8 cellular contexts compared by ENCODE assay signal in the genomic region with DNA sequence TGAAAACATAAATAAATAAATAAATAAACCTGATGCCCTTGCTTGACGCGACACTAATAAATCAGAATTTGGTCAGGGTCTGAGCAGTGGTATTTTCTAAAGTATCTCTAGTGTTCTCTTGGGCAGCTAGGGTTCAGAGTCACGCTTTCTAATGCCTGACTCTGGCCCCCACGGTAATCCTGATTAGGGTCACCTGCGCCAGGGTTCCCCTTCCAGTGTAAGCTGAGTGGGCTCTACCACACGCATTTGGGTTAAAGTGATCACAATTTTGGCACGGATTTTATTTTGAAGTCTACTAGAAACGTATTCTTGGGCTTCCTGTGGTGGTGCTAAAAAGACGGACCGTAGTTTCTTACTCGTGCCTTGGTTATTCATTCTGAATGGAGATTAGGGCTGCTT. TPM values are rescaled to one million over a fixed set of nuclear protein-coding genes. Genes with fewer than 3 reads are reported as not detected.
DNase-seq lines count a peak whose midpoint lies in the region; ATAC-seq, FAIRE-seq and TF ChIP-seq lines count a peak whose summit lies in the region.

No MANE protein-coding gene starts in this region.

- BruUV-seq in A673 (replicated peaks; lab: Mats Ljungman, UMichigan) = no TSS peak

- peaks cover 22% of the 10 kb centered on the region for H3K36me3 ChIP-seq in A673 (ENCODE audit: insufficient read depth, low read length, poor library complexity, severe bottlenecking)
- H3K36me3 ChIP-seq in heart right ventricle = peaks cover 0 to 42% (median 14%) of the 10 kb centered on the region in 9 donors
- H3K36me3 ChIP-seq in skeletal muscle tissue (ENCODE audit: control insufficient read depth in 3 of 3, insufficient read depth in 3 of 3, low read length in 3 of 3) = peaks cover 8 to 16% (median 13%) of the 10 kb centered on the region in 3 donors

- POLR2A ChIA-PET in A673 (lab: Charles Lee; ENCODE audit: low non-redundant PET) = interaction anchor here (0.7 kb wide), 1 partner anchor 18 kb away, joined by 3 read pairs; no protein-coding TSS in a partner anchor

- TF ChIP-seq CTCF in A673 (conservative IDR thresholded peaks at IDR 0.05; ENCODE audit: low read depth, low read length) (no peak), heart right ventricle (IDR thresholded peaks at IDR 0.05) (no peak)

- peaks cover 10% of the 10 kb centered on the region for H3K4me1 ChIP-seq in A673 (ENCODE audit: insufficient read depth, low read length, poor library complexity, severe bottlenecking)
- peaks cover 0 to 30% (median 20%) of the 10 kb centered on the region in 9 donors for H3K4me1 ChIP-seq in heart right ventricle
- H3K4me1 ChIP-seq in skeletal muscle tissue (ENCODE audit: control insufficient read depth in 3 of 3, insufficient read depth in 3 of 3, low read length in 3 of 3) = peaks cover 12% of the 10 kb centered on the region in 3 donors

- WGBS in heart right ventricle, 2 donors = 3 to 4% methylated on average over 11 of the region's 11 CpGs

- H3K9me3 ChIP-seq in A673 (ENCODE audit: low read depth, low read length, poor library complexity, severe bottlenecking) = no peaks in the 10 kb centered on the region
- H3K9me3 ChIP-seq in heart right ventricle = no peaks in the 10 kb centered on the region
- H3K9me3 ChIP-seq in skeletal muscle tissue (ENCODE audit: control insufficient read depth in 3 of 3, low read length in 3 of 3) = no peaks in the 10 kb centered on the region

- ATAC-seq in GM21825 (IDR thresholded peaks at IDR 0.05; ENCODE audit: unreplicated experiment) = peak; percentile 18
- ATAC-seq in heart right ventricle = peak in 3 of 8 donors; percentile 5 to 8 (median 6)
- ATAC-seq in GM18505 (IDR thresholded peaks at IDR 0.05; ENCODE audit: unreplicated experiment) = no peak

- H3K4me3 ChIP-seq in A673 (ENCODE audit: low read depth, low read length, poor library complexity, severe bottlenecking) = peak overlapping the region; percentile 73
- peak overlapping the region; percentile 42 to 96 (median 77) for H3K4me3 ChIP-seq in heart right ventricle
- H3K4me3 ChIP-seq in skeletal muscle tissue (ENCODE audit: low read length in 3 of 3) = peak overlapping the region; percentile 93 to 99 (median 98)

- no peak for DNase-seq in A673 (ENCODE audit: low spot score)
- DNase-seq in T-helper 9 cell = peak; percentile 5
- DNase-seq in heart right ventricle = no peak
- DNase-seq in GM12892 (ENCODE audit: insufficient read length) = no peak
- DNase-seq in NCI-H2196 treated with DMSO at 0.1 percent for 48 hours (lab: John Stamatoyannopoulos, UW; ENCODE audit: unreplicated experiment) = no peak

- CTCF ChIA-PET in A673 (lab: Charles Lee) = interaction anchor here (0.6 to 1.2 kb wide), 2 partner anchors 188 to 336 kb away, joined by 3 read pairs; no protein-coding TSS in a partner anchor

- H3K27ac ChIP-seq in A673 (ENCODE audit: low read depth, low read length, poor library complexity, severe bottlenecking) = peak overlapping the region; percentile 79
- peak overlapping the region in 9 of 10 donors; percentile 70 to 89 (median 84) for H3K27ac ChIP-seq in heart right ventricle
- peak overlapping the region; percentile 94 for H3K27ac ChIP-seq in skeletal muscle tissue (ENCODE audit: low read depth, low read length)

- TF ChIP-seq POLR2A in GM18505 (IDR thresholded peaks at IDR 0.05; ENCODE audit: borderline replicate concordance, extremely low read depth, insufficient read depth, insufficient read length) = no peak
- no peak for TF ChIP-seq POLR2A in GM12892 (IDR thresholded peaks at IDR 0.05; ENCODE audit: low read depth, low read length)

- intact Hi-C loops in A673 (cut with micrococcal nuclease; ENCODE audit: unreplicated experiment) (no loop called here), heart right ventricle (cut with DNase I) (no loop called here)

- no peaks in the 10 kb centered on the region for H3K27me3 ChIP-seq in A673 (replicated peaks; ENCODE audit: insufficient read depth, low read depth, low read length, poor library complexity)
- H3K27me3 ChIP-seq in heart right ventricle = no peaks in the 10 kb centered on the region
- no peaks in the 10 kb centered on the region for H3K27me3 ChIP-seq in skeletal muscle tissue (ENCODE audit: control insufficient read depth in 3 of 3, insufficient read depth in 3 of 3, low read length in 3 of 3)

- peak overlapping the region; percentile 94 to 98 (median 97) for H3K9ac ChIP-seq in skeletal muscle tissue (ENCODE audit: low read depth in 1 of 3, low read length in 3 of 3)

- FAIRE-seq in GM12892 (lab: Jason Lieb, UNC) = no peak

RNA-seq across cellular contexts. Expression of a gene that starts 0.7 kb away (rescaled TPM):
- total RNA-seq in A673 (2021) (61.1 and 66.5 TPM in 2 replicates), heart right ventricle (100 to 1,000 TPM in 2 of 10 donors, 10 to 100 TPM in 8; 69.7 to 125 (median 86.5) TPM), skeletal muscle tissue (25.6 TPM)
- polyA plus RNA-seq in heart right ventricle = 10 to 100 TPM; 52.0 to 63.9 TPM
- polyA plus RNA-seq in GM12892 (2012; ENCODE audit: missing spikeins) = 87.8 TPM
